ENCODE assay signal across 8 cellular contexts in genomic region chr11:94786264-94787126, GRCh38. TPM values are rescaled to one million over a fixed set of nuclear protein-coding genes. Genes with fewer than 3 reads are reported as not detected.
DNase-seq lines count a peak whose midpoint lies in the region; ATAC-seq, FAIRE-seq and TF ChIP-seq lines count a peak whose summit lies in the region.

No MANE protein-coding gene starts in this region.

- H3K9me3 ChIP-seq in AG04450 (ENCODE audit: control insufficient read depth, insufficient read depth, low read length): no peaks in the 10 kb centered on the region

- no peak for FAIRE-seq in urothelium cell line (lab: Jason Lieb, UNC)

- ATAC-seq in GM18499 (IDR thresholded peaks at IDR 0.05; ENCODE audit: insufficient read depth, unreplicated experiment) (peak; percentile 75), HG03575 (IDR thresholded peaks at IDR 0.05; ENCODE audit: extremely low read depth, insufficient number of reproducible peaks, low FRiP score, unreplicated experiment) (peak; percentile 59), GM21447 (IDR thresholded peaks at IDR 0.05; ENCODE audit: unreplicated experiment) (no peak)

- POLR2A ChIA-PET in AG04450 (lab: Yijun Ruan, JAX): no interaction called here

- no peak overlapping the region for H3K27ac ChIP-seq in AG04450 (ENCODE audit: low read depth, low read length)

- TF ChIP-seq CTCF in AG04450 (IDR thresholded peaks at IDR 0.05; ENCODE audit: low read depth, low read length) (peak; percentile 72), WI38 (IDR thresholded peaks at IDR 0.05; ENCODE audit: low read depth, low read length) (peak; percentile 47; the same call in 1 of the 2 replicates)

- H3K27me3 ChIP-seq in AG04450 (ENCODE audit: control insufficient read depth, insufficient read depth, low read length): no peaks in the 10 kb centered on the region

- H3K4me3 ChIP-seq in AG04450 (ENCODE audit: low read depth, low read length): no peak overlapping the region
- no peak overlapping the region for H3K4me3 ChIP-seq in WI38 (ENCODE audit: low read depth, low read length)

- CTCF ChIA-PET in AG04450 (lab: Charles Lee): interaction anchor here (0.6 to 2.3 kb wide), 33 partner anchors 8 to 1584 kb away, joined by 3 to 20 read pairs (median 4); no protein-coding TSS in a partner anchor

- DNase-seq in AG04450 (ENCODE audit: low read depth, low spot score) (no peak), inferior parietal cortex (ENCODE audit: extremely low spot score) (peak; percentile 48), urothelium cell line (ENCODE audit: low spot score) (no peak), ureter (ENCODE audit: low spot score) (no peak)

RNA-seq across cellular contexts. Expression of gene AMOTL1, which starts 18.3 kb away (rescaled TPM):
- polyA plus RNA-seq in AG04450 (2011; rRNA removed): 40.5 and 43.7 TPM in 2 replicates
- 92.4 and 95.9 TPM in 2 replicates for polyA minus RNA-seq in AG04450 (2011; rRNA and poly(A)+ RNA removed)
- 84.2 TPM for total RNA-seq in ureter
